Comparison of ENCODE assay signal across 37 cellular contexts in genomic region chr16:927931-928330, GRCh38. TPM values are rescaled to one million over a fixed set of nuclear protein-coding genes. Genes with fewer than 3 reads are reported as not detected.
"Had no signal": no experiment of that assay in that cellular context is flagged by ENCODE, and none has a peak within 500 bp of the region (broad histone marks: within the 10 kb centered on the region; RNA-seq: fewer than 3 reads in every experiment).

No MANE protein-coding gene starts in this region.

- H3K27ac Mint-ChIP-seq: activated B cell treated with CpG ODN at 0.5 μM for 24 hours; activated CD4-positive, alpha-beta memory T cell treated with anti-CD3 and anti-CD28 coated beads for 36 hours; activated CD4-positive, alpha-beta T cell treated with anti-CD3 and anti-CD28 coated beads, Interleukin-2, amount 10 ng/mL, durations not matched to agents 24 days and 14 days; activated CD8-positive, alpha-beta memory T cell treated with anti-CD3 and anti-CD28 coated beads, Interleukin-2, amount 10 ng/mL, durations not matched to agents 7 days and 5 days; activated CD8-positive, alpha-beta T cell treated with anti-CD3 and anti-CD28 coated beads, Interleukin-2, amount 10 ng/mL, durations not matched to agents 7 days and 5 days; activated naive CD4-positive, alpha-beta T cell treated with anti-CD3 and anti-CD28 coated beads, Interleukin-2, amount 10 ng/mL, durations not matched to agents 7 days and 5 days; activated naive CD4-positive, alpha-beta T cell treated with anti-CD3 and anti-CD28 coated beads, Interleukin-2, amount 50 U/mL, for 24 hours; activated naive CD8-positive, alpha-beta T cell; activated naive CD8-positive, alpha-beta T cell treated with anti-CD3 and anti-CD28 coated beads, Interleukin-2, amount 10 ng/mL, durations not matched to agents 7 days and 5 days; activated naive CD8-positive, alpha-beta T cell treated with anti-CD3 and anti-CD28 coated beads, Interleukin-2, amount 50 U/mL, for 24 hours; activated T-cell treated with anti-CD3 and anti-CD28 coated beads, Interleukin-2, amount 50 U/mL, for 24 hours; activated T-helper 2 cell treated with anti-CD3 and anti-CD28 coated beads, Interferon-gamma antibody, Interleukin-2, Interleukin-4, amounts not matched to agents 10 μg/mL and 5 μg/mL and 100 μg/mL, durations not matched to agents 14 hours and 24 hours and 36 hours; brain; T-helper 1 cell treated with Interleukin-12 subunit alpha and Interleukin-12 subunit beta and Interleukin-4 antibody, amounts not matched to agents 30 μg/mL and 1 μg/mL, for 36 hours; T-helper 2 cell treated with Interferon-gamma antibody and Interleukin-4, amounts not matched to agents 5 μg/mL and 100 μg/mL, for 36 hours had no signal

- H3K4me3 Mint-ChIP-seq: activated B cell treated with CpG ODN at 0.5 μM for 24 hours; activated CD4-positive, alpha-beta memory T cell treated with anti-CD3 and anti-CD28 coated beads for 36 hours; activated CD4-positive, alpha-beta T cell treated with anti-CD3 and anti-CD28 coated beads, Interleukin-2, amount 10 ng/mL, durations not matched to agents 24 days and 14 days; activated CD8-positive, alpha-beta memory T cell treated with anti-CD3 and anti-CD28 coated beads, Interleukin-2, amount 10 ng/mL, durations not matched to agents 7 days and 5 days; activated CD8-positive, alpha-beta T cell treated with anti-CD3 and anti-CD28 coated beads, Interleukin-2, amount 10 ng/mL, durations not matched to agents 7 days and 5 days; activated naive CD4-positive, alpha-beta T cell treated with anti-CD3 and anti-CD28 coated beads, Interleukin-2, amount 10 ng/mL, durations not matched to agents 7 days and 5 days; activated naive CD4-positive, alpha-beta T cell treated with anti-CD3 and anti-CD28 coated beads, Interleukin-2, amount 50 U/mL, for 24 hours; activated naive CD8-positive, alpha-beta T cell; activated naive CD8-positive, alpha-beta T cell treated with anti-CD3 and anti-CD28 coated beads, Interleukin-2, amount 10 ng/mL, durations not matched to agents 7 days and 5 days; activated naive CD8-positive, alpha-beta T cell treated with anti-CD3 and anti-CD28 coated beads, Interleukin-2, amount 50 U/mL, for 24 hours; activated T-cell treated with anti-CD3 and anti-CD28 coated beads, Interleukin-2, amount 50 U/mL, for 24 hours; brain; central memory CD8-positive, alpha-beta T cell; T-helper 1 cell treated with Interleukin-12 subunit alpha and Interleukin-12 subunit beta and Interleukin-4 antibody, amounts not matched to agents 30 μg/mL and 1 μg/mL, for 36 hours; T-helper 2 cell treated with Interferon-gamma antibody and Interleukin-4, amounts not matched to agents 5 μg/mL and 100 μg/mL, for 36 hours had no signal

- H3K27me3 ChIP-seq: ascending aorta, cardiac muscle cell had no signal

- H3K4me1 Mint-ChIP-seq: activated B cell treated with CpG ODN at 0.5 μM for 24 hours; activated CD4-positive, alpha-beta T cell treated with anti-CD3 and anti-CD28 coated beads, Interleukin-2, amount 10 ng/mL, durations not matched to agents 24 days and 14 days; activated CD8-positive, alpha-beta memory T cell treated with anti-CD3 and anti-CD28 coated beads, Interleukin-2, amount 10 ng/mL, durations not matched to agents 7 days and 5 days; activated naive CD4-positive, alpha-beta T cell treated with anti-CD3 and anti-CD28 coated beads, Interleukin-2, amount 10 ng/mL, durations not matched to agents 7 days and 5 days; activated naive CD4-positive, alpha-beta T cell treated with anti-CD3 and anti-CD28 coated beads, Interleukin-2, amount 50 U/mL, for 24 hours; activated naive CD8-positive, alpha-beta T cell treated with anti-CD3 and anti-CD28 coated beads, Interleukin-2, amount 10 ng/mL, durations not matched to agents 7 days and 5 days; activated naive CD8-positive, alpha-beta T cell treated with anti-CD3 and anti-CD28 coated beads, Interleukin-2, amount 50 U/mL, for 24 hours; brain had no signal

- H3K9me3 ChIP-seq: ascending aorta had no signal

- H3K4me3 ChIP-seq: ascending aorta, cardiac muscle cell had no signal

- H3K36me3 ChIP-seq: cardiac muscle cell had no signal

- H3K27ac ChIP-seq: ascending aorta, cardiac muscle cell, VCaP had no signal

- FAIRE-seq: bronchial epithelial cell, TTC549 had no signal

- H3K4me1 ChIP-seq: ascending aorta had no signal

- ATAC-seq: activated CD8-positive, alpha-beta memory T cell treated with anti-CD3 and anti-CD28 coated beads, Interleukin-2, amount 10 ng/mL, durations not matched to agents 7 days and 5 days; activated CD8-positive, alpha-beta T cell treated with anti-CD3 and anti-CD28 coated beads, Interleukin-2, amount 10 ng/mL, durations not matched to agents 7 days and 5 days; activated naive CD8-positive, alpha-beta T cell treated with anti-CD3 and anti-CD28 coated beads, Interleukin-2, amount 50 U/mL, for 24 hours had no signal

- DNase-seq: activated B cell treated with CpG ODN at 0.5 μM for 24 hours; activated CD4-positive, alpha-beta memory T cell treated with anti-CD3 and anti-CD28 coated beads for 36 hours; activated CD4-positive, alpha-beta T cell treated with anti-CD3 and anti-CD28 coated beads for 4 hours; activated CD4-positive, alpha-beta T cell treated with anti-CD3 and anti-CD28 coated beads, Interleukin-2, amount 10 ng/mL, durations not matched to agents 24 days and 14 days; activated CD4-positive, alpha-beta T cell treated with anti-CD3 and anti-CD28 coated beads, Interleukin-2, amount 50 U/mL, for 1 hour; activated CD4-positive, alpha-beta T cell treated with anti-CD3 and anti-CD28 coated beads, Interleukin-2, amount 50 U/mL, for 4 hours; activated CD4-positive, CD25-positive, alpha-beta regulatory T cell treated with anti-CD3 and anti-CD28 coated beads, Interleukin-2, amount 50 U/mL, for 72 hours; activated CD8-positive, alpha-beta memory T cell treated with anti-CD3 and anti-CD28 coated beads for 24 hours; activated CD8-positive, alpha-beta memory T cell treated with anti-CD3 and anti-CD28 coated beads, Interleukin-2, amount 10 ng/mL, durations not matched to agents 7 days and 5 days; activated CD8-positive, alpha-beta T cell treated with anti-CD3 and anti-CD28 coated beads, Interleukin-2, amount 10 ng/mL, durations not matched to agents 7 days and 5 days; activated effector memory CD4-positive, alpha-beta T cell treated with Interleukin-2 at 50 U/mL for 16 hours; activated gamma-delta T cell; activated naive CD4-positive, alpha-beta T cell treated with anti-CD3 and anti-CD28 coated beads, Interleukin-2, amount 10 ng/mL, durations not matched to agents 7 days and 5 days; activated naive CD4-positive, alpha-beta T cell treated with Interleukin-2 at 50 U/mL for 16 hours; activated naive CD8-positive, alpha-beta T cell treated with anti-CD3 and anti-CD28 coated beads, Interleukin-2, amount 10 ng/mL, durations not matched to agents 7 days and 5 days; activated naive CD8-positive, alpha-beta T cell treated with anti-CD3 and anti-CD28 coated beads, Interleukin-2, amount 50 U/mL, for 24 hours; activated T-cell treated with anti-CD3 and anti-CD28 coated beads, Interleukin-2, amount 50 U/mL, for 24 hours; activated T-cell treated with anti-CD3 and anti-CD28 coated beads, Interleukin-2, amount 50 U/mL, for 48 hours; amygdala; anterior cingulate cortex; caudate nucleus; cerebellar nuclear complex; T-helper 1 cell; T-helper 2 cell; T-helper 9 cell had no signal

- H3K27me3 Mint-ChIP-seq: activated B cell treated with CpG ODN at 0.5 μM for 24 hours; activated CD4-positive, alpha-beta memory T cell treated with anti-CD3 and anti-CD28 coated beads for 36 hours; activated CD4-positive, alpha-beta T cell treated with anti-CD3 and anti-CD28 coated beads, Interleukin-2, amount 10 ng/mL, durations not matched to agents 24 days and 14 days; activated CD8-positive, alpha-beta memory T cell treated with anti-CD3 and anti-CD28 coated beads, Interleukin-2, amount 10 ng/mL, durations not matched to agents 7 days and 5 days; activated naive CD4-positive, alpha-beta T cell treated with anti-CD3 and anti-CD28 coated beads, Interleukin-2, amount 10 ng/mL, durations not matched to agents 7 days and 5 days; activated naive CD4-positive, alpha-beta T cell treated with anti-CD3 and anti-CD28 coated beads, Interleukin-2, amount 50 U/mL, for 24 hours; activated naive CD8-positive, alpha-beta T cell; activated naive CD8-positive, alpha-beta T cell treated with anti-CD3 and anti-CD28 coated beads, Interleukin-2, amount 10 ng/mL, durations not matched to agents 7 days and 5 days; activated naive CD8-positive, alpha-beta T cell treated with anti-CD3 and anti-CD28 coated beads, Interleukin-2, amount 50 U/mL, for 24 hours; activated T-cell treated with anti-CD3 and anti-CD28 coated beads, Interleukin-2, amount 50 U/mL, for 24 hours; brain; central memory CD8-positive, alpha-beta T cell had no signal

- H3K9me3 Mint-ChIP-seq: activated naive CD4-positive, alpha-beta T cell treated with anti-CD3 and anti-CD28 coated beads, Interleukin-2, amount 50 U/mL, for 24 hours had no signal

RNA-seq across cellular contexts. Expression of gene SOX8, which starts 53.6 kb away (rescaled TPM):
- total RNA-seq: activated CD8-positive, alpha-beta T cell treated with anti-CD3 and anti-CD28 coated beads, Interleukin-2, amount 10 ng/mL, durations not matched to agents 7 days and 5 days had no signal
